19 cellular contexts compared by ENCODE assay signal in the genomic region with DNA sequence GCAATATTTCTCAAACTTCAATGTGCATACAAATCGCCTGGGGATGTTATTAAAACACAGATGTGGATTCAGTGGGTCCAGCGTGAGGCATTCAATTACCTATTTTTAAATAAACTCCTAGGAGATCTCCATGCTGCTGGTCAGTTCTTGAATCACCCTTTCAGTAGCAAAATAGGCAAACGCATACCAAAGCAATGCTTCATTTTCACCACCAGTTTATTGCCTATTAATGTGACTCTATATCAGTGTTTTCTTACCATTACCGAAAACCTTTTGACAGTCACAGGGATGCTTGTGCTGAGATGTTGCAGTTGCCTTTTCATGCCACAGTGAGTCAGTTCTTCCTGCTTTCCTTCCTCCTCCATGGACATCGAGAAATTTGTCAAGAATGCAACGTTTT.
DNase-seq lines count a peak whose midpoint lies in the region.
"Had no signal": no experiment of that assay in that cellular context is flagged by ENCODE, and none has a peak within 500 bp of the region (broad histone marks: within the 10 kb centered on the region; RNA-seq: fewer than 3 reads in every experiment).

No MANE protein-coding gene starts in this region.

- no peaks in the 10 kb centered on the region for H3K27me3 Mint-ChIP-seq in T-helper 2 cell treated with Interferon-gamma antibody and Interleukin-4, amounts not matched to agents 5 μg/mL and 100 μg/mL, for 36 hours (ENCODE audit: low read depth)
- H3K27me3 Mint-ChIP-seq: activated CD4-positive, alpha-beta memory T cell treated with anti-CD3 and anti-CD28 coated beads for 36 hours; stimulated activated naive CD8-positive, alpha-beta T cell treated with anti-CD3 and anti-CD28 coated beads, Interleukin-15, amount 100 ng/mL, for 72 hours; T-cell had no signal

- H3K9me3 Mint-ChIP-seq in T-helper 2 cell treated with Interferon-gamma antibody and Interleukin-4, amounts not matched to agents 5 μg/mL and 100 μg/mL, for 36 hours: no peaks in the 10 kb centered on the region

- peak; percentile 89 for DNase-seq in H4 (ENCODE audit: low spot score)
- peak; percentile 39 for DNase-seq in T1000 (lab: John Stamatoyannopoulos, UW)
- DNase-seq in fibroblast of gingiva (ENCODE audit: low read depth): peak; percentile 77
- peak; percentile 12 for DNase-seq in stromal cell of bone marrow (ENCODE audit: low read depth)
- DNase-seq in activated CD4-positive, alpha-beta T cell treated with anti-CD3 and anti-CD28 coated beads, Interleukin-2, amount 50 U/mL, for 48 hours: no peak
- no peak for DNase-seq in retina
- DNase-seq in T-helper 2 cell treated with Interferon-gamma antibody and Interleukin-4, amounts not matched to agents 5 μg/mL and 100 μg/mL, for 36 hours (ENCODE audit: low spot score): no peak
- DNase-seq: activated CD4-positive, alpha-beta memory T cell treated with anti-CD3 and anti-CD28 coated beads for 36 hours; activated naive CD4-positive, alpha-beta T cell; left lung; NCI-H146; NCI-H446; NCI-H748 treated with DMSO at 0.1 percent for 48 hours; right cardiac atrium; RPMI8226; spleen; stimulated activated naive CD8-positive, alpha-beta T cell treated with anti-CD3 and anti-CD28 coated beads, Interleukin-15, amount 100 ng/mL, for 72 hours; T-cell; thyroid gland had no signal

- H3K4me3 Mint-ChIP-seq in T-helper 2 cell treated with Interferon-gamma antibody and Interleukin-4, amounts not matched to agents 5 μg/mL and 100 μg/mL, for 36 hours: no peak overlapping the region
- H3K4me3 Mint-ChIP-seq: activated CD4-positive, alpha-beta memory T cell treated with anti-CD3 and anti-CD28 coated beads for 36 hours; stimulated activated naive CD8-positive, alpha-beta T cell treated with anti-CD3 and anti-CD28 coated beads, Interleukin-15, amount 100 ng/mL, for 72 hours; T-cell had no signal

- no peak overlapping the region for H3K27ac Mint-ChIP-seq in T-helper 2 cell treated with Interferon-gamma antibody and Interleukin-4, amounts not matched to agents 5 μg/mL and 100 μg/mL, for 36 hours
- H3K27ac Mint-ChIP-seq: activated CD4-positive, alpha-beta memory T cell treated with anti-CD3 and anti-CD28 coated beads for 36 hours; stimulated activated naive CD8-positive, alpha-beta T cell treated with anti-CD3 and anti-CD28 coated beads, Interleukin-15, amount 100 ng/mL, for 72 hours; T-cell had no signal

- H3K4me1 Mint-ChIP-seq in T-helper 2 cell treated with Interferon-gamma antibody and Interleukin-4, amounts not matched to agents 5 μg/mL and 100 μg/mL, for 36 hours (ENCODE audit: low read depth): no peaks in the 10 kb centered on the region
- H3K4me1 Mint-ChIP-seq: stimulated activated naive CD8-positive, alpha-beta T cell treated with anti-CD3 and anti-CD28 coated beads, Interleukin-15, amount 100 ng/mL, for 72 hours; T-cell had no signal

- no peaks in the 10 kb centered on the region for H3K36me3 Mint-ChIP-seq in T-helper 2 cell treated with Interferon-gamma antibody and Interleukin-4, amounts not matched to agents 5 μg/mL and 100 μg/mL, for 36 hours (ENCODE audit: low read depth)
- H3K36me3 Mint-ChIP-seq: activated CD4-positive, alpha-beta memory T cell treated with anti-CD3 and anti-CD28 coated beads for 36 hours; T-cell had no signal

Comparison
In these comparisons a context has a peak if more than half of its experiments do, and no peak if none do; other contexts are left out.
1. DNase-seq: peak in H4 (single experiment), T1000 (single experiment), fibroblast of gingiva (single experiment) and stromal cell of bone marrow (single experiment); none in activated CD4-positive, alpha-beta T cell treated with anti-CD3 and anti-CD28 coated beads, Interleukin-2, amount 50 U/mL, for 48 hours (0 of 2), retina (single experiment) and T-helper 2 cell treated with Interferon-gamma antibody and Interleukin-4, amounts not matched to agents 5 μg/mL and 100 μg/mL, for 36 hours (single experiment).